ENCODE assay signal across 8 cellular contexts in genomic region chr1:6601865-6602668, GRCh38. TPM values are rescaled to one million over a fixed set of nuclear protein-coding genes. Genes with fewer than 3 reads are reported as not detected.
DNase-seq lines count a peak whose midpoint lies in the region; ATAC-seq, FAIRE-seq and TF ChIP-seq lines count a peak whose summit lies in the region.

No MANE protein-coding gene starts in this region.

- intact Hi-C loops in Right ventricle myocardium superior (cut with DNase I), result no loop called here
- intact Hi-C loops in pancreas (cut with DNase I), result no loop called here

- peak overlapping the region; percentile 94 to 99 (median 96) for H3K27ac ChIP-seq in pancreas

- DNase-seq in GM13976 (ENCODE audit: low spot score) (peak; percentile 77), H54 (ENCODE audit: insufficient read length, low spot score) (no peak), NB4 (ENCODE audit: low read depth) (peak; percentile 56), Right ventricle myocardium superior (peak; percentile 73), pancreas (peak; percentile 66 to 90 (median 79)), SKM-1 (lab: John Stamatoyannopoulos, UW; ENCODE audit: unreplicated experiment) (no peak), urothelium cell line (ENCODE audit: low spot score) (no peak)
- peak; percentile 43 for DNase-seq in activated naive CD4-positive, alpha-beta T cell treated with anti-CD3 and anti-CD28 coated beads, Interleukin-2, amount 50 U/mL, for 16 hours

- in situ Hi-C loops in GM13976 (cut with MboI; ENCODE audit: low sequenced_read_pairs, unreplicated experiment), result no loop called here

- 0% methylated on average over 94 to 108 of the region's 108 CpGs for WGBS in pancreas, 2 donors

- ATAC-seq in Right ventricle myocardium superior (ENCODE audit: poor library complexity) (peak; percentile 27), pancreas (peak; percentile 26 to 58 (median 42))

- peak overlapping the region; percentile 95 for H3K4me3 ChIP-seq in NB4 (ENCODE audit: low read depth, low read length)
- H3K4me3 ChIP-seq in pancreas, result peak overlapping the region; percentile 63 to 95 (median 88)

- FAIRE-seq in H54 (lab: Jason Lieb, UNC) (no peak), pancreas (lab: Jason Lieb, UNC) (no peak), urothelium cell line (lab: Jason Lieb, UNC) (no peak)

- peaks cover 0 to 17% (median 9%) of the 10 kb centered on the region in 3 donors for H3K36me3 ChIP-seq in pancreas

- TF ChIP-seq POLR2A in H54 (IDR thresholded peaks at IDR 0.05; ENCODE audit: low read depth, low read length) (0 out of 2 replicates have a peak, but pooled peaks have one; percentile 4), NB4 (IDR thresholded peaks at IDR 0.05; ENCODE audit: extremely low read depth, insufficient read length) (no peak)

- H3K27me3 ChIP-seq in pancreas, result no peaks in the 10 kb centered on the region

- TF ChIP-seq CTCF in GM13976 (IDR thresholded peaks at IDR 0.05; ENCODE audit: borderline replicate concordance, control extremely low read depth, extremely low read depth, insufficient read depth, missing control alignments), result no peak
- no peak for TF ChIP-seq CTCF in NB4 (IDR thresholded peaks at IDR 0.05; ENCODE audit: low read depth, low read length)
- TF ChIP-seq CTCF in pancreas (IDR thresholded peaks at IDR 0.05), result no peak

- H3K4me1 ChIP-seq in pancreas, result peaks cover 8 to 45% (median 8%) of the 10 kb centered on the region in 3 donors

- no peaks in the 10 kb centered on the region for H3K9me3 ChIP-seq in pancreas

RNA-seq across cellular contexts. Expression of gene KLHL21, which starts 0.6 kb away (rescaled TPM):
- 111 TPM for total RNA-seq in Right ventricle myocardium superior
- 10 to 100 TPM; 10.8 to 31.3 (median 18.4) TPM for total RNA-seq in pancreas
- 10 to 100 TPM; 11.3 to 13.7 TPM for polyA plus RNA-seq in pancreas

RNA-seq across cellular contexts. Expression of gene PHF13, which starts 11.5 kb away (rescaled TPM):
- 8.6 TPM for total RNA-seq in Right ventricle myocardium superior
- 1 to 10 TPM; 4.0 to 8.3 (median 4.7) TPM for total RNA-seq in pancreas
- 1 to 10 TPM; 4.5 to 8.0 TPM for polyA plus RNA-seq in pancreas

RNA-seq across cellular contexts. Expression of gene ZBTB48, which starts 22.3 kb away (rescaled TPM):
- total RNA-seq in Right ventricle myocardium superior (11.7 TPM), pancreas (10 to 100 TPM; 15.2 to 25.1 (median 16.9) TPM)
- 100 to 1,000 TPM; 118 to 143 TPM for polyA plus RNA-seq in pancreas

RNA-seq across cellular contexts. Expression of gene THAP3, which starts 22.6 kb away (rescaled TPM):
- total RNA-seq in Right ventricle myocardium superior (11.5 TPM), pancreas (10 to 100 TPM in 1 of 6 donors, 1 to 10 TPM in 5; 6.9 to 11.6 (median 8.9) TPM)
- 10 to 100 TPM; 21.9 to 28.0 TPM for polyA plus RNA-seq in pancreas

RNA-seq across cellular contexts. Expression of gene TAS1R1, which starts 47.0 kb away (rescaled TPM):
- total RNA-seq in Right ventricle myocardium superior, result not detected
- total RNA-seq in pancreas, result not detected
- not detected for polyA plus RNA-seq in pancreas

Comparison
In these comparisons a context has a peak if more than half of its experiments do, and no peak if none do; other contexts are left out.
1. DNase-seq: peak in GM13976 (single experiment), NB4 (single experiment), activated naive CD4-positive, alpha-beta T cell treated with anti-CD3 and anti-CD28 coated beads, Interleukin-2, amount 50 U/mL, for 16 hours (single experiment), Right ventricle myocardium superior (single experiment) and pancreas (6 of 6); none in H54 (single experiment), SKM-1 (single experiment) and urothelium cell line (single experiment).